31 cellular contexts compared by ENCODE assay signal in the genomic region with DNA sequence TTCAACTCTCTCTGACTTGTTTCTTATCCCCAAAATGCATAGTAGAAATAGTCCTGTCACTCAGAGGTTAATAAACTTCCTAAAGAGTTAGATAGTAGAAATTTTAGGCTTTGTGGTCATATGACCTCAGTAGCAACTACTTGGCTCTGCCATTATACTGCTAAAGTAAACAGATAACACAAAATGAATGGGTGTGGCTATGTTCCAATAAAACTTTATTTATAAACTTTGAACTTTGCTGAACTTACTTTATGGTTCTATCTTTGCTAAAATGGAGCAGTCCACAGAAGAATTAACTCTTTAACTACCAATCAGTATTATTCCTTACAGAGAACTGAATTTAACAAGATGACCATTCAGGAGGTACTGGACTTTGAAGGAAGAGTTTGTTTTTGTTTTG.
"Had no signal": no experiment of that assay in that cellular context is flagged by ENCODE, and none has a peak within 500 bp of the region (broad histone marks: within the 10 kb centered on the region; RNA-seq: fewer than 3 reads in every experiment).

No MANE protein-coding gene starts in this region.

- DNase-seq: activated CD4-positive, alpha-beta T cell treated with anti-CD3 and anti-CD28 coated beads for 36 hours; activated CD4-positive, alpha-beta T cell treated with anti-CD3 and anti-CD28 coated beads, Interleukin-2, amount 10 ng/mL, durations not matched to agents 7 days and 5 days; activated CD4-positive, alpha-beta T cell treated with anti-CD3 and anti-CD28 coated beads, Interleukin-2, amount 50 U/mL, for 48 hours; activated CD8-positive, alpha-beta T cell treated with anti-CD3 and anti-CD28 coated beads, Interleukin-2, amount 10 ng/mL, durations not matched to agents 7 days and 5 days; activated gamma-delta T cell treated with Interleukin-2 at 50 U/mL for 16 hours; activated naive CD4-positive, alpha-beta T cell treated with anti-CD3 and anti-CD28 coated beads, Interleukin-2, amount 10 ng/mL, durations not matched to agents 7 days and 5 days; activated naive CD8-positive, alpha-beta T cell treated with anti-CD3 and anti-CD28 coated beads, Interleukin-2, amount 50 U/mL, for 24 hours; activated T-cell treated with anti-CD3 and anti-CD28 coated beads, Interleukin-2, amount 50 U/mL, for 4 hours; anterior cingulate cortex; caudate nucleus; cerebellar nuclear complex; NCI-H1105; NCI-H1417 treated with DMSO at 0.1 percent for 48 hours; NCI-H187 treated with DMSO at 0.1 percent for 48 hours; NCI-H2081; NCI-H2171 treated with DMSO at 0.1 percent for 48 hours; NCI-H2227 treated with DMSO at 0.1 percent for 48 hours; NCI-H446 treated with DMSO at 0.1 percent for 48 hours; NCI-H524 treated with DMSO at 0.1 percent for 48 hours; PC-3; Right ventricle myocardium superior; SJCRH30 had no signal

- H3K9me3 ChIP-seq: SJCRH30 had no signal

- H3K4me1 ChIP-seq: SJCRH30 had no signal

- ATAC-seq: activated CD4-positive, alpha-beta T cell treated with anti-CD3 and anti-CD28 coated beads for 36 hours; activated CD4-positive, CD25-positive, alpha-beta regulatory T cell treated with anti-CD3 and anti-CD28 coated beads, Interleukin-2, amount 50 U/mL, for 24 hours; activated CD8-positive, alpha-beta T cell treated with anti-CD3 and anti-CD28 coated beads, Interleukin-2, amount 10 ng/mL, durations not matched to agents 7 days and 5 days; activated naive CD8-positive, alpha-beta T cell treated with anti-CD3 and anti-CD28 coated beads, Interleukin-2, amount 50 U/mL, for 24 hours; activated T-cell treated with anti-CD3 and anti-CD28 coated beads, Interleukin-2, amount 50 U/mL, for 4 hours; WTC11 had no signal

- H3K4me3 ChIP-seq: SJCRH30, SK-N-MC had no signal

- H3K27ac ChIP-seq: KMS-11, RWPE1, SJCRH30, SK-N-MC had no signal

- H3K27me3 ChIP-seq: SJCRH30 had no signal

- H3K4me1 Mint-ChIP-seq: activated CD4-positive, alpha-beta T cell treated with anti-CD3 and anti-CD28 coated beads for 36 hours; activated CD4-positive, alpha-beta T cell treated with anti-CD3 and anti-CD28 coated beads, Interleukin-2, amount 10 ng/mL, durations not matched to agents 7 days and 5 days; activated naive CD4-positive, alpha-beta T cell treated with anti-CD3 and anti-CD28 coated beads, Interleukin-2, amount 10 ng/mL, durations not matched to agents 7 days and 5 days; activated naive CD8-positive, alpha-beta T cell treated with anti-CD3 and anti-CD28 coated beads, Interleukin-2, amount 50 U/mL, for 24 hours; brain had no signal

- H3K4me3 Mint-ChIP-seq: activated CD4-positive, alpha-beta T cell treated with anti-CD3 and anti-CD28 coated beads for 36 hours; activated CD4-positive, alpha-beta T cell treated with anti-CD3 and anti-CD28 coated beads, Interleukin-2, amount 10 ng/mL, durations not matched to agents 7 days and 5 days; activated CD8-positive, alpha-beta T cell treated with anti-CD3 and anti-CD28 coated beads, Interleukin-2, amount 10 ng/mL, durations not matched to agents 7 days and 5 days; activated naive CD4-positive, alpha-beta T cell treated with anti-CD3 and anti-CD28 coated beads, Interleukin-2, amount 10 ng/mL, durations not matched to agents 7 days and 5 days; activated naive CD8-positive, alpha-beta T cell; activated naive CD8-positive, alpha-beta T cell treated with anti-CD3 and anti-CD28 coated beads, Interleukin-2, amount 50 U/mL, for 24 hours; activated T-cell treated with anti-CD3 and anti-CD28 coated beads, Interleukin-2, amount 50 U/mL, for 4 hours; activated T-helper 1 cell treated with anti-CD3 and anti-CD28 coated beads, Interleukin-12 subunit alpha, Interleukin-12 subunit beta, Interleukin-2, Interleukin-4 antibody, amounts not matched to agents 30 ng/mL and 10 ng/mL and 1 ng/mL, durations not matched to agents 14 hours and 24 hours and 36 hours; brain; T-helper 2 cell treated with Interferon-gamma antibody and Interleukin-4, amounts not matched to agents 5 μg/mL and 100 μg/mL, for 36 hours; WTC11 had no signal

- H3K36me3 Mint-ChIP-seq: activated naive CD4-positive, alpha-beta T cell treated with anti-CD3 and anti-CD28 coated beads, Interleukin-2, amount 10 ng/mL, durations not matched to agents 7 days and 5 days; activated naive CD8-positive, alpha-beta T cell; brain had no signal

- H3K9me3 Mint-ChIP-seq: brain had no signal

- H3K27ac Mint-ChIP-seq: activated CD4-positive, alpha-beta T cell treated with anti-CD3 and anti-CD28 coated beads for 36 hours; activated CD4-positive, alpha-beta T cell treated with anti-CD3 and anti-CD28 coated beads, Interleukin-2, amount 10 ng/mL, durations not matched to agents 7 days and 5 days; activated CD8-positive, alpha-beta T cell treated with anti-CD3 and anti-CD28 coated beads, Interleukin-2, amount 10 ng/mL, durations not matched to agents 7 days and 5 days; activated naive CD4-positive, alpha-beta T cell treated with anti-CD3 and anti-CD28 coated beads, Interleukin-2, amount 10 ng/mL, durations not matched to agents 7 days and 5 days; activated naive CD8-positive, alpha-beta T cell; activated naive CD8-positive, alpha-beta T cell treated with anti-CD3 and anti-CD28 coated beads, Interleukin-2, amount 50 U/mL, for 24 hours; activated T-helper 1 cell treated with anti-CD3 and anti-CD28 coated beads, Interleukin-12 subunit alpha, Interleukin-12 subunit beta, Interleukin-2, Interleukin-4 antibody, amounts not matched to agents 30 ng/mL and 10 ng/mL and 1 ng/mL, durations not matched to agents 14 hours and 24 hours and 36 hours; brain; T-helper 2 cell treated with Interferon-gamma antibody and Interleukin-4, amounts not matched to agents 5 μg/mL and 100 μg/mL, for 36 hours; WTC11 had no signal

- H3K9ac ChIP-seq: KMS-11 had no signal

- H3K27me3 Mint-ChIP-seq: activated CD4-positive, alpha-beta T cell treated with anti-CD3 and anti-CD28 coated beads for 36 hours; activated CD4-positive, alpha-beta T cell treated with anti-CD3 and anti-CD28 coated beads, Interleukin-2, amount 10 ng/mL, durations not matched to agents 7 days and 5 days; activated naive CD4-positive, alpha-beta T cell treated with anti-CD3 and anti-CD28 coated beads, Interleukin-2, amount 10 ng/mL, durations not matched to agents 7 days and 5 days; activated naive CD8-positive, alpha-beta T cell treated with anti-CD3 and anti-CD28 coated beads, Interleukin-2, amount 50 U/mL, for 24 hours had no signal

- H3K36me3 ChIP-seq: SJCRH30 had no signal
